Comparison of ENCODE assay signal across 9 cellular contexts in the genomic region with DNA sequence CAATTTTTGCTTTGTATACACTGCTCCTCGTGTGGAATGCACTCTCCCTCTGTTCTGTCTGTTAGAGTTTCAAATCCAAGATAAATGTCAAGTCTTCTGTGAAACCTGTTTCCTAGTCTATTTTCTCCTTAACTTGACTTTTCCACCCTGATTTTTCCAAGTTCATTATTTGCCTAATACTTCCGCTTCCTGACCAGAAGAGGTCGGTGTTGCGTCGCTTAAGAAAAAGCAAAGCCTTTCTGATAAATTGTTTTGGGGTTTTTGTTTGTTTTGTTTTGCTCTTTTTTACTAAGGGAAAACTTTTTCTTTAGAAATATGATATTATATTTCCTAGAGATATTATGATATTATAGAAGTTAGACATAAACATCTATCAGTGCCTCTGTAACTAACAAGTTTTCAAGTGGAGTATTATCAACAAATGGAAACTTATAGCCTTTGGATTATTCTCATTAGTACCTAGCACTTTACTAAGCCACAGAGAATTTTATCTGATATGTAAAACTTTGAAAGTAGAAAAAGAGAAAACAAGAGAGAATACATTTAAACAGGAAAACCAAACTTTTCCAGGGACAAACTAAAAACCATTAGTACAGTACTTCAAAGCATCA. TPM values are rescaled to one million over a fixed set of nuclear protein-coding genes. Genes with fewer than 3 reads are reported as not detected.
DNase-seq lines count a peak whose midpoint lies in the region; ATAC-seq lines count a peak whose summit lies in the region.
"Had no signal": no experiment of that assay in that cellular context is flagged by ENCODE, and none has a peak within 500 bp of the region (broad histone marks: within the 10 kb centered on the region; RNA-seq: fewer than 3 reads in every experiment).

No MANE protein-coding gene starts in this region.

- no peak overlapping the region for H3K18ac ChIP-seq in neuronal stem cell (ENCODE audit: low read length)

- no peak overlapping the region for H2BK5ac ChIP-seq in neuronal stem cell (ENCODE audit: low read length)

- no peak overlapping the region for H4K8ac ChIP-seq in neuronal stem cell (ENCODE audit: low read depth, low read length)

- H3K9me3 ChIP-seq in neuronal stem cell (replicated peaks in 1 of 2; ENCODE audit: control insufficient read depth in 2 of 2, insufficient read depth in 1 of 2, low read depth in 1 of 2, low read length in 2 of 2): no peaks in the 10 kb centered on the region

- H3K14ac ChIP-seq in neuronal stem cell (ENCODE audit: low read length): no peak overlapping the region

- no peak overlapping the region for H3K4ac ChIP-seq in neuronal stem cell (ENCODE audit: low read length)

- H3K4me2 ChIP-seq in neuronal stem cell (ENCODE audit: insufficient read depth, low read length, poor library complexity, severe bottlenecking): no peak overlapping the region
- H3K4me2 ChIP-seq: BLaER1 treated with 17β-estradiol and CSF1 and Interleukin-3, amounts not matched to agents 10 nM and 100 nM had no signal

- no CpG with 5 or more reads among the region's 5 CpGs for WGBS in neuronal stem cell (ENCODE audit: extremely low coverage in 2 of 2, insufficient read length in 2 of 2, insufficient replicate concordance in 1 of 2), 2 donors

- H2BK120ac ChIP-seq in neuronal stem cell (ENCODE audit: low read depth, low read length): no peak overlapping the region

- ATAC-seq in HG03460 (IDR thresholded peaks at IDR 0.05; ENCODE audit: unreplicated experiment): no peak
- ATAC-seq in GM19351 (IDR thresholded peaks at IDR 0.05; ENCODE audit: unreplicated experiment): no peak

- no peak overlapping the region for H3K23ac ChIP-seq in neuronal stem cell (ENCODE audit: low read depth, low read length, poor library complexity)

- no peak overlapping the region for H3K9ac ChIP-seq in neuronal stem cell (ENCODE audit: low read depth, low read length, poor library complexity)
- H3K9ac ChIP-seq: BLaER1 treated with 17β-estradiol and CSF1 and Interleukin-3, amounts not matched to agents 10 nM and 100 nM had no signal

- H3K27ac ChIP-seq in neuronal stem cell (replicated peaks; ENCODE audit: low read length): no peak overlapping the region
- H3K27ac ChIP-seq: BLaER1 treated with 17β-estradiol and CSF1 and Interleukin-3, amounts not matched to agents 10 nM and 100 nM had no signal

- H2BK12ac ChIP-seq in neuronal stem cell (ENCODE audit: low read length): no peak overlapping the region

- no peaks in the 10 kb centered on the region for H3K79me1 ChIP-seq in neuronal stem cell (ENCODE audit: low read depth, low read length)

- H2BK15ac ChIP-seq in neuronal stem cell (ENCODE audit: low read length): no peak overlapping the region

- DNase-seq in NCI-H1417 (lab: John Stamatoyannopoulos, UW) (peak; percentile 1 to 44 (median 17)), NCI-H1417 treated with DMSO at 0.1 percent for 48 hours (lab: John Stamatoyannopoulos, UW) (no peak), HCEC 1CT (peak; percentile 48), RPMI7951 (ENCODE audit: low read depth) (peak; percentile 40), epidermal melanocyte (ENCODE audit: insufficient read length, low spot score) (peak; percentile 29), neuronal stem cell (ENCODE audit: low spot score) (peak; percentile 41)

- H4K91ac ChIP-seq in neuronal stem cell (ENCODE audit: low read depth, low read length, poor library complexity): no peak overlapping the region

- no peaks in the 10 kb centered on the region for H3K36me3 ChIP-seq in neuronal stem cell (replicated peaks in 1 of 2; ENCODE audit: control insufficient read depth in 2 of 2, insufficient read depth in 2 of 2, low read length in 2 of 2)
- H3K36me3 ChIP-seq: BLaER1 treated with 17β-estradiol and CSF1 and Interleukin-3, amounts not matched to agents 10 nM and 100 nM had no signal

- no peaks in the 10 kb centered on the region for H3K27me3 ChIP-seq in neuronal stem cell (ENCODE audit: control insufficient read depth in 3 of 3, insufficient read depth in 3 of 3, low read depth in 1 of 3, low read length in 3 of 3)
- H3K27me3 ChIP-seq: BLaER1 treated with 17β-estradiol and CSF1 and Interleukin-3, amounts not matched to agents 10 nM and 100 nM had no signal

- H2AK5ac ChIP-seq in neuronal stem cell (ENCODE audit: low read depth, low read length): no peak overlapping the region

- no peak overlapping the region for H2AFZ ChIP-seq in neuronal stem cell (ENCODE audit: low read length)

- no peaks in the 10 kb centered on the region for H3K4me1 ChIP-seq in neuronal stem cell (ENCODE audit: control insufficient read depth in 2 of 2, insufficient read depth in 1 of 2, low read depth in 1 of 2, low read length in 2 of 2)

- H3K4me3 ChIP-seq in neuronal stem cell (ENCODE audit: low read length in 2 of 2): no peak overlapping the region
- H3K4me3 ChIP-seq: BLaER1 treated with 17β-estradiol and CSF1 and Interleukin-3, amounts not matched to agents 10 nM and 100 nM had no signal

RNA-seq across cellular contexts. Expression of a gene that starts 55.8 kb away (rescaled TPM):
- total RNA-seq in RPMI7951 (2014; rRNA removed; shearing (Covaris generic)): 43.0 and 67.9 TPM in 2 replicates
- 26.4 TPM for polyA plus RNA-seq in neuronal stem cell (2013, experiment 1 of 2)
- 26.2 TPM for polyA plus RNA-seq in neuronal stem cell (2013, experiment 2 of 2)
